8 cellular contexts compared by ENCODE assay signal in genomic region chr19:34345934-34346333, GRCh38. TPM values are rescaled to one million over a fixed set of nuclear protein-coding genes. Genes with fewer than 3 reads are reported as not detected.
DNase-seq lines count a peak whose midpoint lies in the region; ATAC-seq and TF ChIP-seq lines count a peak whose summit lies in the region.

No MANE protein-coding gene starts in this region.

- H3K9ac ChIP-seq in parathyroid adenoma = no peak overlapping the region

- peak; percentile 39 to 89 (median 78) for TF ChIP-seq CTCF in Peyer's patch (IDR thresholded peaks at IDR 0.05)
- TF ChIP-seq CTCF in foreskin fibroblast (IDR thresholded peaks at IDR 0.05; ENCODE audit: low read depth, low read length) = peak; percentile 85
- peak; percentile 57 for TF ChIP-seq CTCF in parathyroid adenoma (IDR thresholded peaks at IDR 0.05)
- TF ChIP-seq CTCF in uterus (IDR thresholded peaks at IDR 0.05) = peak; percentile 40 to 60 (median 44)

- H3K36me3 ChIP-seq in Peyer's patch (peaks cover 0 to 67% (median 4%) of the 10 kb centered on the region in 3 donors), parathyroid adenoma (ENCODE audit: control insufficient read depth, insufficient read depth, low read length) (no peaks in the 10 kb centered on the region), uterus (no peaks in the 10 kb centered on the region)

- peaks cover 8% of the 10 kb centered on the region for H3K79me2 ChIP-seq in parathyroid adenoma

- no peak overlapping the region for H2AFZ ChIP-seq in parathyroid adenoma

- DNase-seq in DMS 273 (lab: John Stamatoyannopoulos, UW; ENCODE audit: unreplicated experiment) = peak; percentile 92
- DNase-seq in Jurkat, Clone E6-1 (ENCODE audit: low read depth, low spot score) = peak; percentile 55
- peak; percentile 63 to 91 (median 84) for DNase-seq in Peyer's patch
- peak; percentile 48 for DNase-seq in activated T-helper 9 cell treated with anti-CD3 and anti-CD28 coated beads, Interleukin-2, amount 50 U/mL, for 16 hours (ENCODE audit: low read depth)
- DNase-seq in foreskin fibroblast = peak; percentile 59 to 88
- no peak for DNase-seq in uterus

- H3K27me3 ChIP-seq in Peyer's patch (no peaks in the 10 kb centered on the region), parathyroid adenoma (ENCODE audit: control insufficient read depth, insufficient read depth, low read length) (no peaks in the 10 kb centered on the region), uterus (no peaks in the 10 kb centered on the region)

- ATAC-seq in HG03469 (IDR thresholded peaks at IDR 0.05; ENCODE audit: unreplicated experiment) = no peak

- H3K4me1 ChIP-seq in Peyer's patch = peaks cover 0 to 7% (median 0%) of the 10 kb centered on the region in 4 donors
- no peaks in the 10 kb centered on the region for H3K4me1 ChIP-seq in parathyroid adenoma
- no peaks in the 10 kb centered on the region for H3K4me1 ChIP-seq in uterus

- no peak overlapping the region for H3K4me2 ChIP-seq in parathyroid adenoma (ENCODE audit: low read length)

- H3K9me3 ChIP-seq in Peyer's patch (no peaks in the 10 kb centered on the region), parathyroid adenoma (ENCODE audit: control insufficient read depth, low read length) (no peaks in the 10 kb centered on the region), uterus (no peaks in the 10 kb centered on the region)

- no peak overlapping the region for H3K4me3 ChIP-seq in Jurkat, Clone E6-1 (ENCODE audit: low read length)
- H3K4me3 ChIP-seq in Peyer's patch (no peak overlapping the region), foreskin fibroblast (ENCODE audit: low read depth in 1 of 2, low read length in 2 of 2) (no peak overlapping the region), parathyroid adenoma (ENCODE audit: low read depth, low read length) (no peak overlapping the region), uterus (no peak overlapping the region)

- intact Hi-C loops in uterus (cut with DNase I; ENCODE audit: low total_unique reads) = no loop called here

- no peak overlapping the region for H3K27ac ChIP-seq in Peyer's patch
- no peak overlapping the region for H3K27ac ChIP-seq in parathyroid adenoma
- H3K27ac ChIP-seq in uterus = no peak overlapping the region

- TF ChIP-seq POLR2A in Peyer's patch (IDR thresholded peaks at IDR 0.05) (no peak), uterus (IDR thresholded peaks at IDR 0.05) (no peak)

RNA-seq across cellular contexts. Expression of gene GPI, which starts 19.1 kb away (rescaled TPM):
- 407 TPM for polyA plus RNA-seq in Jurkat, Clone E6-1 (2012; ENCODE audit: insufficient read depth, insufficient read length)
- total RNA-seq in Peyer's patch (100 to 1,000 TPM; 191 to 292 (median 234) TPM), uterus (100 to 1,000 TPM in 1 of 4 donors, 10 to 100 TPM in 3; 41.5 to 120 (median 95.2) TPM)

RNA-seq across cellular contexts. Expression of gene PDCD2L, which starts 58.3 kb away (rescaled TPM):
- 50.0 TPM for polyA plus RNA-seq in Jurkat, Clone E6-1 (2012; ENCODE audit: insufficient read depth, insufficient read length)
- total RNA-seq in Peyer's patch (10 to 100 TPM in 2 of 4 donors, 1 to 10 TPM in 2; 8.6 to 14.0 (median 10.3) TPM), uterus (10 to 100 TPM; 11.1 to 24.8 (median 17.3) TPM)

Comparison
In these comparisons a context has a peak if more than half of its experiments do, and no peak if none do; other contexts are left out.
1. DNase-seq: peak in DMS 273 (single experiment), Jurkat, Clone E6-1 (single experiment), Peyer's patch (3 of 3), activated T-helper 9 cell treated with anti-CD3 and anti-CD28 coated beads, Interleukin-2, amount 50 U/mL, for 16 hours (single experiment) and foreskin fibroblast (2 of 2); none in uterus (0 of 2).
2. Peak in every context shown above with its lines, with median percentiles within 50 percentile points of each other: CTCF ChIP-seq.